In the genomic region with DNA sequence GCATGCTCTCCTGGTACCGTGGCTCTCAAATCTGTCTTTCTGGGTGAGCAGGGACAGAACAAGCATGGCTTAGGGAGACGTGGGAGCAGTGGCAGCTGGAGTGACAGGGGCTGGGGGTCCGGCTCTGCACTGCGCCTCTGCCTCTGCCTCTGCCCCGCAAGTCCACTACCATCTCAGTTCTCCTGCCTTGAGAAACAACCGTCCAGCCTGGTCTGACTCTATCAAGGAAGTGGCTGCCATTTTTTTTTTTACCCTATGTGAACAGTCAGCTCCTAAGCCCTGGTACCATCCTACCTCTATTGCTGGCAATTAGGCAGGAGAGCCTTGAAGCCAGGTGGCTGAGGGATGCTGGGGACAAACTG, we compare ENCODE assay signal across 10 cellular contexts. TPM values are rescaled to one million over a fixed set of nuclear protein-coding genes. Genes with fewer than 3 reads are reported as not detected.
A peak's percentile ranks its signal among the peaks of the same experiment; 100 is the strongest.
DNase-seq lines count a peak whose midpoint lies in the region; ATAC-seq, FAIRE-seq and TF ChIP-seq lines count a peak whose summit lies in the region.
"Had no signal": no experiment of that assay in that cellular context is flagged by ENCODE, and none has a peak within 500 bp of the region (broad histone marks: within the 10 kb centered on the region; RNA-seq: fewer than 3 reads in every experiment).

No MANE protein-coding gene starts in this region.

- intact Hi-C loops in left cardiac atrium (cut with DNase I) = no loop called here
- intact Hi-C loops in kidney (cut with DNase I) = no loop called here
- intact Hi-C loops in upper lobe of right lung (cut with DNase I) = no loop called here

- ATAC-seq in left cardiac atrium (no peak), upper lobe of right lung (no peak), foreskin keratinocyte (no peak)

- no peak overlapping the region for H3K4me3 ChIP-seq in right atrium auricular region
- no peak overlapping the region for H3K4me3 ChIP-seq in kidney (ENCODE audit: low read length in 2 of 2)
- H3K4me3 ChIP-seq in upper lobe of right lung = no peak overlapping the region
- H3K4me3 ChIP-seq: cardiac muscle cell, HAP-1 had no signal

- DNase-seq in right atrium auricular region (ENCODE audit: low spot score) = no peak
- no peak for DNase-seq in left cardiac atrium
- no peak for DNase-seq in kidney
- no peak for DNase-seq in upper lobe of right lung
- no peak for DNase-seq in NCI-H2196 treated with DMSO at 0.1 percent for 48 hours (lab: John Stamatoyannopoulos, UW; ENCODE audit: unreplicated experiment)
- DNase-seq in foreskin keratinocyte = no peak
- DNase-seq: NCI-H774 had no signal

- H3K36me3 ChIP-seq in right atrium auricular region = peaks cover 7% of the 10 kb centered on the region
- H3K36me3 ChIP-seq in kidney (ENCODE audit: control insufficient read depth in 1 of 2, insufficient read depth in 2 of 2, low read length in 2 of 2) = peaks cover 0 to 3% of the 10 kb centered on the region in 2 donors
- H3K36me3 ChIP-seq in upper lobe of right lung = peaks cover 8% of the 10 kb centered on the region
- H3K36me3 ChIP-seq: cardiac muscle cell had no signal

- H3K9ac ChIP-seq in kidney (ENCODE audit: low read length in 2 of 2) = peak overlapping the region in 1 of 2 donors; percentile 23

- TF ChIP-seq CTCF in right atrium auricular region (IDR thresholded peaks at IDR 0.05) (no peak), kidney (IDR thresholded peaks at IDR 0.05; ENCODE audit: borderline replicate concordance, extremely low read depth, insufficient read depth) (no peak), upper lobe of right lung (IDR thresholded peaks at IDR 0.05) (no peak), foreskin keratinocyte (conservative IDR thresholded peaks at IDR 0.05) (no peak)

- H3K27me3 ChIP-seq in right atrium auricular region (no peaks in the 10 kb centered on the region), upper lobe of right lung (no peaks in the 10 kb centered on the region), foreskin keratinocyte (no peaks in the 10 kb centered on the region)
- H3K27me3 ChIP-seq: cardiac muscle cell had no signal

- peaks cover 0 to 80% of the 10 kb centered on the region in 2 donors for H3K4me1 ChIP-seq in right atrium auricular region
- H3K4me1 ChIP-seq in kidney (ENCODE audit: control insufficient read depth in 1 of 2, insufficient read depth in 1 of 2, low read depth in 1 of 2, low read length in 2 of 2) = peaks cover 0 to 18% of the 10 kb centered on the region in 2 donors
- H3K4me1 ChIP-seq in upper lobe of right lung = peaks cover 60% of the 10 kb centered on the region
- H3K4me1 ChIP-seq in foreskin keratinocyte = peaks cover 12% of the 10 kb centered on the region
- H3K4me1 ChIP-seq: HAP-1 had no signal

- H3K27ac ChIP-seq in right atrium auricular region (peak overlapping the region; percentile 69 to 79), kidney (ENCODE audit: low read depth in 2 of 2, low read length in 2 of 2) (peak overlapping the region; percentile 83 to 90), upper lobe of right lung (peak overlapping the region; percentile 86), foreskin keratinocyte (no peak overlapping the region)
- H3K27ac ChIP-seq: cardiac muscle cell, VCaP had no signal

- H3K9me3 ChIP-seq in right atrium auricular region = no peaks in the 10 kb centered on the region
- no peaks in the 10 kb centered on the region for H3K9me3 ChIP-seq in kidney (ENCODE audit: control insufficient read depth in 1 of 2, low read length in 2 of 2)
- no peaks in the 10 kb centered on the region for H3K9me3 ChIP-seq in upper lobe of right lung
- H3K9me3 ChIP-seq: HAP-1 had no signal

- FAIRE-seq in kidney (lab: Jason Lieb, UNC) = no peak

RNA-seq across cellular contexts. Expression of gene HIC1, which starts 16.1 kb away (rescaled TPM):
- total RNA-seq in right atrium auricular region (10 to 100 TPM; 15.5 to 18.0 TPM), left cardiac atrium (10 to 100 TPM; 20.6 to 22.1 TPM), kidney (13.0 TPM), upper lobe of right lung (20.8 TPM), foreskin keratinocyte (1.5 and 3.0 TPM in 2 replicates)
- polyA plus RNA-seq in kidney (ENCODE audit: insufficient read depth, low read depth, low replicate concordance) (2.7 TPM), foreskin keratinocyte (0.99 and 2.4 TPM in 2 replicates)

RNA-seq across cellular contexts. Expression of gene OVCA2, which starts 29.2 kb away (rescaled TPM):
- total RNA-seq in right atrium auricular region = 10 to 100 TPM; 29.6 to 31.7 TPM
- 10 to 100 TPM; 15.4 to 26.5 TPM for total RNA-seq in left cardiac atrium
- total RNA-seq in kidney = 22.9 TPM
- polyA plus RNA-seq in kidney (ENCODE audit: insufficient read depth, low read depth, low replicate concordance) = 63.6 TPM
- total RNA-seq in upper lobe of right lung = 21.4 TPM
- 55.7 and 61.6 TPM in 2 replicates for total RNA-seq in foreskin keratinocyte
- polyA plus RNA-seq in foreskin keratinocyte = 71.6 and 74.4 TPM in 2 replicates

RNA-seq across cellular contexts. Expression of gene DPH1, which starts 41.1 kb away (rescaled TPM):
- total RNA-seq in right atrium auricular region (10 to 100 TPM; 17.2 to 21.6 TPM), left cardiac atrium (10 to 100 TPM; 21.2 to 30.8 TPM), kidney (49.4 TPM), upper lobe of right lung (47.8 TPM), foreskin keratinocyte (23.3 and 24.0 TPM in 2 replicates)
- polyA plus RNA-seq in kidney (ENCODE audit: insufficient read depth, low read depth, low replicate concordance) (23.3 TPM), foreskin keratinocyte (21.6 and 22.7 TPM in 2 replicates)

RNA-seq across cellular contexts. Expression of gene RTN4RL1, which starts 45.9 kb away (rescaled TPM):
- total RNA-seq in right atrium auricular region = 1 to 10 TPM; 1.8 to 5.0 TPM
- 1 to 10 TPM; 6.2 to 7.6 TPM for total RNA-seq in left cardiac atrium
- 10.7 TPM for total RNA-seq in kidney
- polyA plus RNA-seq in kidney (ENCODE audit: insufficient read depth, low read depth, low replicate concordance) = 2.0 TPM
- 4.3 TPM for total RNA-seq in upper lobe of right lung
- total RNA-seq in foreskin keratinocyte = 2.6 and 4.2 TPM in 2 replicates
- polyA plus RNA-seq in foreskin keratinocyte = 2.3 and 3.3 TPM in 2 replicates
